In genomic region chr6:7107578-7108195, GRCh38 we compare ENCODE assay signal across 8 cellular contexts. TPM values are rescaled to one million over a fixed set of nuclear protein-coding genes. Genes with fewer than 3 reads are reported as not detected.
DNase-seq lines count a peak whose midpoint lies in the region; ATAC-seq and TF ChIP-seq lines count a peak whose summit lies in the region.

Gene RREB1, plus strand, starts transcription at chr6:7107961. Its CDS starts 73,951 bp downstream, at chr6:7181912.

- H3K9ac ChIP-seq in HUES64 (ENCODE audit: low read depth, low read length) = peak within 1 kb of the TSS; percentile 89

- peak within 1 kb of the TSS; percentile 95 for H3K4me3 Mint-ChIP-seq in activated naive CD8-positive, alpha-beta T cell treated with anti-CD3 and anti-CD28 coated beads for 36 hours

- peaks cover 40% of the 10 kb centered on the region for H3K27me3 ChIP-seq in HUES64 (ENCODE audit: insufficient read depth, low read length)

- no peaks in the 10 kb centered on the region for H3K27me3 Mint-ChIP-seq in activated naive CD8-positive, alpha-beta T cell treated with anti-CD3 and anti-CD28 coated beads for 36 hours

- ATAC-seq in GM21423 (IDR thresholded peaks at IDR 0.05; ENCODE audit: unreplicated experiment) (peak; percentile 47), SK-N-SH treated with all-trans-retinoic acid at 6 μM for 48 hours (peak; percentile 76), Right ventricle myocardium inferior (peak; percentile 77)

- peak within 1 kb of the TSS; percentile 96 for H3K27ac Mint-ChIP-seq in activated naive CD8-positive, alpha-beta T cell treated with anti-CD3 and anti-CD28 coated beads for 36 hours

- peak within 1 kb of the TSS; percentile 48 for H3K27ac ChIP-seq in HUES64 (ENCODE audit: low read depth, low read length)

- DNase-seq in DMS114 treated with DMSO at 0.1 percent for 48 hours (lab: John Stamatoyannopoulos, UW; ENCODE audit: unreplicated experiment) (peak; percentile 66), Right ventricle myocardium inferior (ENCODE audit: missing footprints) (peak; percentile 81), posterior vena cava (ENCODE audit: low spot score) (peak; percentile 86), NCI-H510A (lab: John Stamatoyannopoulos, UW) (no peak)
- peak; percentile 63 for DNase-seq in activated naive CD8-positive, alpha-beta T cell treated with anti-CD3 and anti-CD28 coated beads for 36 hours

- peaks cover 36% of the 10 kb centered on the region for H3K4me1 ChIP-seq in HUES64 (ENCODE audit: insufficient read depth, low read length)

- H3K4me1 Mint-ChIP-seq in activated naive CD8-positive, alpha-beta T cell treated with anti-CD3 and anti-CD28 coated beads for 36 hours = peaks cover 38% of the 10 kb centered on the region

- peak within 1 kb of the TSS; percentile 99 for H3K4me3 ChIP-seq in HUES64 (ENCODE audit: low read length)

- H3K36me3 Mint-ChIP-seq in activated naive CD8-positive, alpha-beta T cell treated with anti-CD3 and anti-CD28 coated beads for 36 hours = peaks cover 11% of the 10 kb centered on the region

- intact Hi-C loops in Right ventricle myocardium inferior (cut with DNase I) = loop anchor here (2.0 to 10.0 kb wide), 6 partner anchors 33 to 420 kb away; no protein-coding TSS in a partner anchor
- intact Hi-C loops in posterior vena cava (cut with DNase I) = loop anchor here in 1 of 2 donors (10.0 kb wide), 1 partner anchor 137 kb away; no protein-coding TSS in a partner anchor

- no peaks in the 10 kb centered on the region for H3K36me3 ChIP-seq in HUES64 (ENCODE audit: insufficient read depth, low read length)

- WGBS in HUES64 = under 1% methylated on average over 54 of the region's 59 CpGs

- H3K9me3 ChIP-seq in HUES64 (ENCODE audit: insufficient read depth, low read depth, low read length) = no peaks in the 10 kb centered on the region

- no peaks in the 10 kb centered on the region for H3K9me3 Mint-ChIP-seq in activated naive CD8-positive, alpha-beta T cell treated with anti-CD3 and anti-CD28 coated beads for 36 hours

TF ChIP-seq in SK-N-SH treated with all-trans-retinoic acid at 6 μM for 48 hours, 23 proteins besides CTCF, POLR2A, EP300 and RAD21:
- TF ChIP-seq CSRNP3 (CRISPR knock-in tag; IDR thresholded peaks at IDR 0.05) = no peak
- no peak for TF ChIP-seq CSDC2 (CRISPR knock-in tag; IDR thresholded peaks at IDR 0.05)
- TF ChIP-seq SNAI2 (CRISPR knock-in tag; IDR thresholded peaks at IDR 0.05) = no peak
- TF ChIP-seq ISL1 (CRISPR knock-in tag; IDR thresholded peaks at IDR 0.05) = no peak
- no peak for TF ChIP-seq RARB (CRISPR knock-in tag; IDR thresholded peaks at IDR 0.05)
- no peak for TF ChIP-seq ZFP3 (CRISPR knock-in tag; IDR thresholded peaks at IDR 0.05)
- TF ChIP-seq TCF4 (CRISPR knock-in tag; IDR thresholded peaks at IDR 0.05; ENCODE audit: borderline replicate concordance) = no peak
- TF ChIP-seq CREB5 (CRISPR knock-in tag; IDR thresholded peaks at IDR 0.05; ENCODE audit: low read depth) = no peak
- TF ChIP-seq POU6F1 (CRISPR knock-in tag; IDR thresholded peaks at IDR 0.05; ENCODE audit: borderline replicate concordance, low read depth) = no peak
- TF ChIP-seq ZNF565 (CRISPR knock-in tag; conservative IDR thresholded peaks at IDR 0.05; ENCODE audit: low read depth) = no peak
- no peak for TF ChIP-seq ZC3H10 (CRISPR knock-in tag; IDR thresholded peaks at IDR 0.05)
- TF ChIP-seq PATZ1 (CRISPR knock-in tag; IDR thresholded peaks at IDR 0.05; ENCODE audit: borderline replicate concordance) = no peak
- no peak for TF ChIP-seq ZNF70 (CRISPR knock-in tag; IDR thresholded peaks at IDR 0.05)

RNA-seq across cellular contexts. Expression of gene RREB1, which starts in this region (rescaled TPM):
- 11.2 TPM for polyA plus RNA-seq in HUES64 (2013, experiment 1 of 2)
- 13.5 TPM for polyA plus RNA-seq in HUES64 (2013, experiment 2 of 2)
- total RNA-seq in activated naive CD8-positive, alpha-beta T cell treated with anti-CD3 and anti-CD28 coated beads for 36 hours = 10 to 100 TPM; 17.4 to 18.5 TPM
- total RNA-seq in Right ventricle myocardium inferior (34.2 TPM), posterior vena cava (10 to 100 TPM; 28.8 to 31.8 TPM)
